In the genomic region with DNA sequence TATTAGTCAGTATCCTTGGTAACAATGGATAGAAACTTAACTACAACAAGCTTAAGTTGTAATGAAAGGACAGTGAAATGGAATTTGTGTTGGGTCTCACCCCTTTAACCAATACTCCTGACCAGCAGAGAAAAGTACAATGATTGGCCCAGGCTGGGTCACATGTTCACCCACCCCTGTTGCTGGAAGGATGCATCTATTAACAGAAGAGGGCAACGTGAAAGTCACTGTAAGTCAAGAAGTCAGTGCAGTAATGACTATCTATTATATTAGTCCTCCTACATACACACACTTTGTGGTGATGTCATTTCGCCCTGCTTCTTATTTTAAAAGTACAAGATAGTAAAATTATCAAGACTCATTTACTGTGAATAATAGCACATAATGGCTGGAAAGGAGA, we compare ENCODE assay signal across 30 cellular contexts. TPM values are rescaled to one million over a fixed set of nuclear protein-coding genes. Genes with fewer than 3 reads are reported as not detected.
"Had no signal": no experiment of that assay in that cellular context is flagged by ENCODE, and none has a peak within 500 bp of the region (broad histone marks: within the 10 kb centered on the region; RNA-seq: fewer than 3 reads in every experiment).

No MANE protein-coding gene starts in this region.

- H3K9me3 Mint-ChIP-seq: activated CD4-positive, alpha-beta T cell treated with anti-CD3 and anti-CD28 coated beads, Interleukin-2, amount 10 ng/mL, durations not matched to agents 7 days and 5 days; activated naive CD4-positive, alpha-beta T cell treated with anti-CD3 and anti-CD28 coated beads, Interleukin-2, amount 50 U/mL, for 24 hours; activated T-cell treated with anti-CD3 and anti-CD28 coated beads, Interleukin-2, amount 50 U/mL, for 4 hours; activated T-helper 2 cell treated with anti-CD3 and anti-CD28 coated beads, Interferon-gamma antibody, Interleukin-2, Interleukin-4, amounts not matched to agents 10 μg/mL and 5 μg/mL and 100 μg/mL, durations not matched to agents 14 hours and 24 hours and 36 hours; natural killer cell treated with Interleukin-12 subunit alpha and Interleukin-12 subunit beta and Interleukin-15 and Interleukin-18, amount 100 ng/mL, for 72 hours had no signal

- H3K27me3 Mint-ChIP-seq: effector memory CD8-positive, alpha-beta T cell had no signal

- H3K4me3 Mint-ChIP-seq: activated CD4-positive, alpha-beta T cell treated with anti-CD3 and anti-CD28 coated beads, Interleukin-2, amount 10 ng/mL, durations not matched to agents 7 days and 5 days; activated CD8-positive, alpha-beta T cell treated with anti-CD3 and anti-CD28 coated beads for 36 hours; activated naive CD4-positive, alpha-beta T cell treated with anti-CD3 and anti-CD28 coated beads, Interleukin-2, amount 50 U/mL, for 24 hours; activated naive CD8-positive, alpha-beta T cell treated with anti-CD3 and anti-CD28 coated beads, Interleukin-2, amount 50 U/mL, for 24 hours; activated T-cell treated with anti-CD3 and anti-CD28 coated beads, Interleukin-2, amount 50 U/mL, for 4 hours; effector memory CD8-positive, alpha-beta T cell; natural killer cell treated with Interleukin-12 subunit alpha and Interleukin-12 subunit beta and Interleukin-15 and Interleukin-18, amount 100 ng/mL, for 72 hours had no signal

- ATAC-seq: effector memory CD8-positive, alpha-beta T cell; gastrocnemius medialis; left cardiac atrium; left ventricle myocardium superior; mucosa of descending colon; natural killer cell treated with Interleukin-12 subunit alpha and Interleukin-12 subunit beta and Interleukin-15 and Interleukin-18, amount 100 ng/mL, for 72 hours; right lobe of liver had no signal

- H3K27ac Mint-ChIP-seq: activated CD4-positive, alpha-beta T cell treated with anti-CD3 and anti-CD28 coated beads, Interleukin-2, amount 10 ng/mL, durations not matched to agents 7 days and 5 days; activated CD8-positive, alpha-beta T cell treated with anti-CD3 and anti-CD28 coated beads for 36 hours; activated naive CD4-positive, alpha-beta T cell treated with anti-CD3 and anti-CD28 coated beads, Interleukin-2, amount 50 U/mL, for 24 hours; activated naive CD8-positive, alpha-beta T cell treated with anti-CD3 and anti-CD28 coated beads, Interleukin-2, amount 50 U/mL, for 24 hours; activated T-helper 2 cell treated with anti-CD3 and anti-CD28 coated beads, Interferon-gamma antibody, Interleukin-2, Interleukin-4, amounts not matched to agents 10 μg/mL and 5 μg/mL and 100 μg/mL, durations not matched to agents 14 hours and 24 hours and 36 hours; effector memory CD8-positive, alpha-beta T cell; natural killer cell treated with Interleukin-12 subunit alpha and Interleukin-12 subunit beta and Interleukin-15 and Interleukin-18, amount 100 ng/mL, for 72 hours had no signal

- H3K36me3 Mint-ChIP-seq: activated naive CD4-positive, alpha-beta T cell treated with anti-CD3 and anti-CD28 coated beads, Interleukin-2, amount 50 U/mL, for 24 hours; natural killer cell treated with Interleukin-12 subunit alpha and Interleukin-12 subunit beta and Interleukin-15 and Interleukin-18, amount 100 ng/mL, for 72 hours had no signal

- H3K4me1 Mint-ChIP-seq: activated CD4-positive, alpha-beta T cell treated with anti-CD3 and anti-CD28 coated beads, Interleukin-2, amount 10 ng/mL, durations not matched to agents 7 days and 5 days; activated naive CD4-positive, alpha-beta T cell treated with anti-CD3 and anti-CD28 coated beads, Interleukin-2, amount 50 U/mL, for 24 hours had no signal

- DNase-seq: activated CD4-positive, alpha-beta T cell treated with anti-CD3 and anti-CD28 coated beads for 1 hour; activated CD4-positive, alpha-beta T cell treated with anti-CD3 and anti-CD28 coated beads, Interleukin-2, amount 10 ng/mL, durations not matched to agents 7 days and 5 days; activated CD8-positive, alpha-beta T cell treated with anti-CD3 and anti-CD28 coated beads for 36 hours; activated naive CD8-positive, alpha-beta T cell treated with anti-CD3 and anti-CD28 coated beads, Interleukin-2, amount 50 U/mL, for 24 hours; activated T-cell treated with anti-CD3 and anti-CD28 coated beads, Interleukin-2, amount 50 U/mL, for 4 hours; amygdala; cortex of kidney; effector memory CD8-positive, alpha-beta T cell; erythroblast; gastrocnemius medialis; glutamatergic neuron; hippocampal formation; left cardiac atrium; left ventricle myocardium superior; mucosa of descending colon; posterior cingulate gyrus; right lobe of liver; stimulated activated CD4-positive, alpha-beta T cell treated with anti-CD3 and anti-CD28 coated beads, Interleukin-2, amount 100 ng/mL, for 48 hours; stimulated activated naive CD4-positive, alpha-beta T cell treated with Interleukin-2 at 50 U/mL for 16 hours; testis; transverse colon had no signal

RNA-seq across cellular contexts. Expression of gene PNLIPRP2, which starts 16.2 kb away (rescaled TPM):
- total RNA-seq: activated CD4-positive, alpha-beta T cell treated with anti-CD3 and anti-CD28 coated beads, Interleukin-2, amount 10 ng/mL, durations not matched to agents 7 days and 5 days; activated CD8-positive, alpha-beta T cell treated with anti-CD3 and anti-CD28 coated beads for 36 hours; activated T-helper 2 cell treated with anti-CD3 and anti-CD28 coated beads, Interferon-gamma antibody, Interleukin-2, Interleukin-4, amounts not matched to agents 10 μg/mL and 5 μg/mL and 100 μg/mL, durations not matched to agents 14 hours and 24 hours and 36 hours; chondrocyte; gastrocnemius medialis; left cardiac atrium; left ventricle myocardium superior; lung microvascular endothelial cell; myocyte; natural killer cell treated with Interleukin-12 subunit alpha and Interleukin-12 subunit beta and Interleukin-15 and Interleukin-18, amount 100 ng/mL, for 72 hours; omental fat pad; right lobe of liver; skeletal muscle tissue; urinary bladder had no signal

RNA-seq across cellular contexts. Expression of gene PNLIPRP1, which starts 46.2 kb away (rescaled TPM):
- total RNA-seq: activated CD4-positive, alpha-beta T cell treated with anti-CD3 and anti-CD28 coated beads, Interleukin-2, amount 10 ng/mL, durations not matched to agents 7 days and 5 days; activated CD8-positive, alpha-beta T cell treated with anti-CD3 and anti-CD28 coated beads for 36 hours; activated T-helper 2 cell treated with anti-CD3 and anti-CD28 coated beads, Interferon-gamma antibody, Interleukin-2, Interleukin-4, amounts not matched to agents 10 μg/mL and 5 μg/mL and 100 μg/mL, durations not matched to agents 14 hours and 24 hours and 36 hours; chondrocyte; gastrocnemius medialis; left cardiac atrium; left ventricle myocardium superior; lung microvascular endothelial cell; myocyte; natural killer cell treated with Interleukin-12 subunit alpha and Interleukin-12 subunit beta and Interleukin-15 and Interleukin-18, amount 100 ng/mL, for 72 hours; omental fat pad; right lobe of liver; skeletal muscle tissue; testis; transverse colon; urinary bladder had no signal
